In genomic region chr1:238061967-238062613, GRCh38 we compare ENCODE assay signal across 2 cellular contexts.
TF ChIP-seq lines count a peak whose summit lies in the region.

No MANE protein-coding gene starts in this region.

TF ChIP-seq in GM23338, 12 proteins besides CTCF, POLR2A, EP300 and RAD21 (continued from another document):
- TF ChIP-seq CREB1 (CRISPR knock-in tag; IDR thresholded peaks at IDR 0.05; ENCODE audit: low read depth), result no peak

TF ChIP-seq in IMR-90, 13 proteins besides CTCF, POLR2A, EP300 and RAD21 (continued from another document):
- TF ChIP-seq SMC3 (IDR thresholded peaks at IDR 0.05; ENCODE audit: low read depth, low read length) (no peak), ELK1 (IDR thresholded peaks at IDR 0.05; ENCODE audit: borderline replicate concordance, low read depth, low read length) (no peak), MXI1 (IDR thresholded peaks at IDR 0.05; ENCODE audit: borderline replicate concordance, low read depth, low read length) (no peak)
